ENCODE assay signal across 34 cellular contexts in genomic region chr10:7670157-7670556, GRCh38. TPM values are rescaled to one million over a fixed set of nuclear protein-coding genes. Genes with fewer than 3 reads are reported as not detected.
"Had no signal": no experiment of that assay in that cellular context is flagged by ENCODE, and none has a peak within 500 bp of the region (broad histone marks: within the 10 kb centered on the region; RNA-seq: fewer than 3 reads in every experiment).

No MANE protein-coding gene starts in this region.

- H3K27ac ChIP-seq: neural progenitor cell, pancreas, prostate gland, right lobe of liver, skin epidermis, spleen, suprapubic skin, testis, tibial artery, upper lobe of left lung, vagina had no signal

- H3K36me3 Mint-ChIP-seq: naive thymus-derived CD8-positive, alpha-beta T cell; natural killer cell treated with Interleukin-12 subunit alpha and Interleukin-12 subunit beta and Interleukin-15 and Interleukin-18, amount 100 ng/mL, for 72 hours; neural progenitor cell; stimulated activated memory B cell treated with anti-CD40 and anti-IgM and Interleukin-4, amounts not matched to agents 10 μg/mL and 1 μg/mL and 100 μg/mL, for 72 hours had no signal

- ATAC-seq: naive thymus-derived CD8-positive, alpha-beta T cell; natural killer cell treated with Interleukin-12 subunit alpha and Interleukin-12 subunit beta and Interleukin-15 and Interleukin-18, amount 100 ng/mL, for 72 hours; pancreas; right cardiac atrium; right lobe of liver; stimulated activated memory B cell treated with anti-CD40 and anti-IgM and Interleukin-4, amounts not matched to agents 10 μg/mL and 1 μg/mL and 100 μg/mL, for 72 hours; stimulated activated naive CD8-positive, alpha-beta T cell treated with anti-CD3 and anti-CD28 coated beads, Interleukin-15, amount 100 ng/mL, for 72 hours; stimulated activated naive CD8-positive, alpha-beta T cell treated with anti-CD3 and anti-CD28 coated beads, Interleukin-15, Interleukin-2, amounts not matched to agents 100 U/mL and 50 U/mL, for 24 hours had no signal

- H3K27ac Mint-ChIP-seq: natural killer cell treated with Interleukin-12 subunit alpha and Interleukin-12 subunit beta and Interleukin-15 and Interleukin-18, amount 100 ng/mL, for 72 hours; nephron progenitor cell; neural progenitor cell; stimulated activated memory B cell treated with anti-CD40 and anti-IgM and Interleukin-4, amounts not matched to agents 10 μg/mL and 1 μg/mL and 100 μg/mL, for 72 hours had no signal

- H3K27me3 ChIP-seq: testis, tibial artery, vagina had no signal

- H3K9me3 Mint-ChIP-seq: naive thymus-derived CD8-positive, alpha-beta T cell; natural killer cell treated with Interleukin-12 subunit alpha and Interleukin-12 subunit beta and Interleukin-15 and Interleukin-18, amount 100 ng/mL, for 72 hours; nephron progenitor cell; neural progenitor cell; stimulated activated memory B cell treated with anti-CD40 and anti-IgM and Interleukin-4, amounts not matched to agents 10 μg/mL and 1 μg/mL and 100 μg/mL, for 72 hours; stimulated activated naive CD8-positive, alpha-beta T cell treated with anti-CD3 and anti-CD28 coated beads, Interleukin-15, amount 100 ng/mL, for 72 hours had no signal

- H3K4me3 Mint-ChIP-seq: naive B cell; naive thymus-derived CD8-positive, alpha-beta T cell; natural killer cell treated with Interleukin-12 subunit alpha and Interleukin-12 subunit beta and Interleukin-15 and Interleukin-18, amount 100 ng/mL, for 72 hours; nephron progenitor cell; neural progenitor cell; stimulated activated memory B cell treated with anti-CD40 and anti-IgM and Interleukin-4, amounts not matched to agents 10 μg/mL and 1 μg/mL and 100 μg/mL, for 72 hours; stimulated activated naive CD8-positive, alpha-beta T cell treated with anti-CD3 and anti-CD28 coated beads, Interleukin-15, amount 100 ng/mL, for 72 hours had no signal

- H3K4me1 ChIP-seq: prostate gland had no signal

- H3K36me3 ChIP-seq: neural progenitor cell, pancreas, prostate gland, right lobe of liver, spleen, suprapubic skin, tibial artery, upper lobe of left lung, vagina had no signal

- H3K9me3 ChIP-seq: pancreas, prostate gland, right lobe of liver, spleen, suprapubic skin, testis, tibial artery, upper lobe of left lung, vagina had no signal

- DNase-seq: naive B cell; naive thymus-derived CD8-positive, alpha-beta T cell; nephron progenitor cell; occipital lobe; pancreas; right cardiac atrium; right lobe of liver; spleen; stimulated activated CD4-positive, alpha-beta T cell treated with anti-CD3 and anti-CD28 coated beads, Interleukin-12 subunit alpha, Interleukin-12 subunit beta, amount 100 ng/mL, for 4 hours; stimulated activated CD4-positive, alpha-beta T cell treated with anti-CD3 and anti-CD28 coated beads, Interleukin-1b, Interleukin-23, amount 100 ng/mL, for 48 hours; stimulated activated CD4-positive, alpha-beta T cell treated with anti-CD3 and anti-CD28 coated beads, Interleukin-4, amount 100 ng/mL, for 1 hour; stimulated activated CD4-positive, alpha-beta T cell treated with anti-CD3 and anti-CD28 coated beads, Interleukin-4, amount 100 ng/mL, for 4 hours; stimulated activated CD8-positive, alpha-beta memory T cell treated with anti-CD3 and anti-CD28 coated beads, Interleukin-4, amount 100 ng/mL, for 48 hours; stimulated activated naive CD4-positive, alpha-beta T cell; stimulated activated naive CD8-positive, alpha-beta T cell treated with anti-CD3 and anti-CD28 coated beads, Interleukin-15, amount 100 ng/mL, for 72 hours; stimulated activated naive CD8-positive, alpha-beta T cell treated with anti-CD3 and anti-CD28 coated beads, Interleukin-15, Interleukin-2, amounts not matched to agents 100 U/mL and 50 U/mL, for 24 hours; substantia nigra; testis; tibial artery; trophoblast cell; upper lobe of left lung had no signal

- H3K4me3 ChIP-seq: neural progenitor cell, pancreas, prostate gland, right lobe of liver, skin epidermis, smooth muscle cell, spleen, suprapubic skin, testis, tibial artery, upper lobe of left lung, vagina had no signal

RNA-seq across cellular contexts. Expression of gene ITIH5, which starts 3.4 kb away (rescaled TPM):
- total RNA-seq: myocyte; naive thymus-derived CD8-positive, alpha-beta T cell; natural killer cell treated with Interleukin-12 subunit alpha and Interleukin-12 subunit beta and Interleukin-15 and Interleukin-18, amount 100 ng/mL, for 72 hours; pulmonary artery endothelial cell had no signal
- polyA plus RNA-seq: naive thymus-derived CD8-positive, alpha-beta T cell had no signal

RNA-seq across cellular contexts. Expression of gene ITIH2, which starts 33.0 kb away (rescaled TPM):
- total RNA-seq: myocyte; naive thymus-derived CD8-positive, alpha-beta T cell; natural killer cell treated with Interleukin-12 subunit alpha and Interleukin-12 subunit beta and Interleukin-15 and Interleukin-18, amount 100 ng/mL, for 72 hours; osteocyte; posterior vena cava; prostate gland; pulmonary artery endothelial cell; right cardiac atrium; spleen; ureter; vagina had no signal
- polyA plus RNA-seq: naive thymus-derived CD8-positive, alpha-beta T cell; pancreas; right cardiac atrium; spleen had no signal
